Comparison of ENCODE assay signal across 1 cellular context in the genomic region with DNA sequence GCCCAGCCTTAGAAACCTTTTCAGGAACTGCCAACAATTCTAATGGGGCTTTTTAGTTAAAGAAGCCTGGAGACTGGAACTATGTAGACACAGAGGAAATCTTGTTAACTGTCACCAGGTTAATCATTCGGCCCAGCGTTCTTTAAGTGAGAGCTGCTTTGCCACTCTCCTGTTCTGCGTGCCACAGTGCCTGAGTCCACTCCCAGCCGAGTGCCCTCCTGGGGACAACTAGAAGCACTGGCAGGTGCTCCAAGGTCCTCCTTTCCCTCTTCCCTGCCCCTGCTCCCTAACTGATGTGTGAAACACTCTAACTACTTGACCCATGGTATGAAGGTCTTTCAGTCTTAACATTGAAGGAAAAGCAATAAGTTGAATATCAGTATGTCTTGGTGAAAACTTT.
TF ChIP-seq lines count a peak whose summit lies in the region.

No MANE protein-coding gene starts in this region.

TF ChIP-seq in GM23338, 12 proteins besides CTCF, POLR2A, EP300 and RAD21 (continued from another document):
- TF ChIP-seq, protein P1, sequence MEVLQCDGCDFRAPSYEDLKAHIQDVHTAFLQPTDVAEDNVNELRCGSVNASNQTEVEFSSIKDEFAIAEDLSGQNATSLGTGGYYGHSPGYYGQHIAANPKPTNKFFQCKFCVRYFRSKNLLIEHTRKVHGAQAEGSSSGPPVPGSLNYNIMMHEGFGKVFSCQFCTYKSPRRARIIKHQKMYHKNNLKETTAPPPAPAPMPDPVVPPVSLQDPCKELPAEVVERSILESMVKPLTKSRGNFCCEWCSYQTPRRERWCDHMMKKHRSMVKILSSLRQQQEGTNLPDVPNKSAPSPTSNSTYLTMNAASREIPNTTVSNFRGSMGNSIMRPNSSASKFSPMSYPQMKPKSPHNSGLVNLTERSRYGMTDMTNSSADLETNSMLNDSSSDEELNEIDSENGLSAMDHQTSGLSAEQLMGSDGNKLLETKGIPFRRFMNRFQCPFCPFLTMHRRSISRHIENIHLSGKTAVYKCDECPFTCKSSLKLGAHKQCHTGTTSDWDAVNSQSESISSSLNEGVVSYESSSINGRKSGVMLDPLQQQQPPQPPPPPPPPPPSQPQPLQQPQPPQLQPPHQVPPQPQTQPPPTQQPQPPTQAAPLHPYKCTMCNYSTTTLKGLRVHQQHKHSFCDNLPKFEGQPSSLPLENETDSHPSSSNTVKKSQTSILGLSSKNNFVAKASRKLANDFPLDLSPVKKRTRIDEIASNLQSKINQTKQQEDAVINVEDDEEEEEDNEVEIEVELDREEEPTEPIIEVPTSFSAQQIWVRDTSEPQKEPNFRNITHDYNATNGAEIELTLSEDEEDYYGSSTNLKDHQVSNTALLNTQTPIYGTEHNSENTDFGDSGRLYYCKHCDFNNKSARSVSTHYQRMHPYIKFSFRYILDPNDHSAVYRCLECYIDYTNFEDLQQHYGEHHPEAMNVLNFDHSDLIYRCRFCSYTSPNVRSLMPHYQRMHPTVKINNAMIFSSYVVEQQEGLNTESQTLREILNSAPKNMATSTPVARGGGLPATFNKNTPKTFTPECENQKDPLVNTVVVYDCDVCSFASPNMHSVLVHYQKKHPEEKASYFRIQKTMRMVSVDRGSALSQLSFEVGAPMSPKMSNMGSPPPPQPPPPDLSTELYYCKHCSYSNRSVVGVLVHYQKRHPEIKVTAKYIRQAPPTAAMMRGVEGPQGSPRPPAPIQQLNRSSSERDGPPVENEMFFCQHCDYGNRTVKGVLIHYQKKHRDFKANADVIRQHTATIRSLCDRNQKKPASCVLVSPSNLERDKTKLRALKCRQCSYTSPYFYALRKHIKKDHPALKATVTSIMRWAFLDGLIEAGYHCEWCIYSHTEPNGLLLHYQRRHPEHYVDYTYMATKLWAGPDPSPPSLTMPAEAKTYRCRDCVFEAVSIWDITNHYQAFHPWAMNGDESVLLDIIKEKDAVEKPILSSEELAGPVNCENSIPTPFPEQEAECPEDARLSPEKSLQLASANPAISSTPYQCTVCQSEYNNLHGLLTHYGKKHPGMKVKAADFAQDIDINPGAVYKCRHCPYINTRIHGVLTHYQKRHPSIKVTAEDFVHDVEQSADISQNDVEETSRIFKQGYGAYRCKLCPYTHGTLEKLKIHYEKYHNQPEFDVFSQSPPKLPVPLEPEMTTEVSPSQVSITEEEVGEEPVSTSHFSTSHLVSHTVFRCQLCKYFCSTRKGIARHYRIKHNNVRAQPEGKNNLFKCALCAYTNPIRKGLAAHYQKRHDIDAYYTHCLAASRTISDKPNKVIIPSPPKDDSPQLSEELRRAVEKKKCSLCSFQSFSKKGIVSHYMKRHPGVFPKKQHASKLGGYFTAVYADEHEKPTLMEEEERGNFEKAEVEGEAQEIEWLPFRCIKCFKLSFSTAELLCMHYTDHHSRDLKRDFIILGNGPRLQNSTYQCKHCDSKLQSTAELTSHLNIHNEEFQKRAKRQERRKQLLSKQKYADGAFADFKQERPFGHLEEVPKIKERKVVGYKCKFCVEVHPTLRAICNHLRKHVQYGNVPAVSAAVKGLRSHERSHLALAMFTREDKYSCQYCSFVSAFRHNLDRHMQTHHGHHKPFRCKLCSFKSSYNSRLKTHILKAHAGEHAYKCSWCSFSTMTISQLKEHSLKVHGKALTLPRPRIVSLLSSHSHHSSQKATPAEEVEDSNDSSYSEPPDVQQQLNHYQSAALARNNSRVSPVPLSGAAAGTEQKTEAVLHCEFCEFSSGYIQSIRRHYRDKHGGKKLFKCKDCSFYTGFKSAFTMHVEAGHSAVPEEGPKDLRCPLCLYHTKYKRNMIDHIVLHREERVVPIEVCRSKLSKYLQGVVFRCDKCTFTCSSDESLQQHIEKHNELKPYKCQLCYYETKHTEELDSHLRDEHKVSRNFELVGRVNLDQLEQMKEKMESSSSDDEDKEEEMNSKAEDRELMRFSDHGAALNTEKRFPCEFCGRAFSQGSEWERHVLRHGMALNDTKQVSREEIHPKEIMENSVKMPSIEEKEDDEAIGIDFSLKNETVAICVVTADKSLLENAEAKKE (CRISPR knock-in tag; IDR thresholded peaks at IDR 0.05) = no peak
- TF ChIP-seq CREB1 (CRISPR knock-in tag; IDR thresholded peaks at IDR 0.05; ENCODE audit: low read depth) (no peak), ZNF331 (CRISPR knock-in tag; IDR thresholded peaks at IDR 0.05; ENCODE audit: low read depth) (no peak), EZH2phosphoT487 (IDR thresholded peaks at IDR 0.05; ENCODE audit: unreplicated experiment) (no peak), EZH2 (IDR thresholded peaks at IDR 0.05; ENCODE audit: low read depth, unreplicated experiment) (no peak), ZNF114 (CRISPR knock-in tag; IDR thresholded peaks at IDR 0.05) (no peak)
